In the genomic region with DNA sequence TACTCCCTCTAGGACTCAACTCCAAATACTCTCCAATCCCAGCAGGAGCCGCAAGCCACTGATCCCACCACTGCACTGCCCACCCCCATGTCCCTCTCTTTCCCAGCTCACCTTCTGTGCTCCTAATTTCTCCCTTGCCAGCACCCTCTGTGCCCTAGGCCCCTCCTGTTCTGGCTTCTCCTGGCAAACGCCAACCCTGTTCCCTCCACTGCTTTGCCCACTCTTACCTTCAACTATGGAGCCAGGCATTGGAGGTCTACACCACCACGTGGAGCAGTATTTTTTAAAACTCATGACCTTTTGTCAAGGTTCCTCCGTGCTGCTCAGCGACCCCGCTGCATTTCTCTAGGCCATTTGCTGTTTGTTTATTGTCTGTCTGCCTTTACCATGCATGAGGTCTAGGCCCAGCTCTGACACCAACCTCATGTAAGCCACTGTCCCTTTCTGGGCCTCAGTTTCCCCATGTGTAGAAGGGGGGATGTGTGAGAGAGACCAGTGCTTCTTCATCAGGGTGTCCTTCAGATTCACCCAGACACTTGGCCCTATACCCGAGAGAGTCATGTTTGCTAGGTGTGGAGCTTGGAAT, we compare ENCODE assay signal across 12 cellular contexts. TPM values are rescaled to one million over a fixed set of nuclear protein-coding genes. Genes with fewer than 3 reads are reported as not detected.
DNase-seq lines count a peak whose midpoint lies in the region; ATAC-seq and TF ChIP-seq lines count a peak whose summit lies in the region.
"Had no signal": no experiment of that assay in that cellular context is flagged by ENCODE, and none has a peak within 500 bp of the region (broad histone marks: within the 10 kb centered on the region; RNA-seq: fewer than 3 reads in every experiment).

No MANE protein-coding gene starts in this region.

- H3K27me3 ChIP-seq in CD4-positive, alpha-beta T cell (ENCODE audit: control insufficient read depth, insufficient read depth, low read length): no peaks in the 10 kb centered on the region

- 0 out of 2 replicates have a peak, but pooled peaks cover 3% of the 10 kb centered on the region for H3K36me3 ChIP-seq in KOPT-K1 (ENCODE audit: insufficient read depth, low read length)

- H3K27me3 Mint-ChIP-seq in CD4-positive, alpha-beta T cell: no peaks in the 10 kb centered on the region
- no peaks in the 10 kb centered on the region for H3K27me3 Mint-ChIP-seq in central memory CD8-positive, alpha-beta T cell
- peaks cover 32% of the 10 kb centered on the region for H3K27me3 Mint-ChIP-seq in nephron (ENCODE audit: low read depth)

- no peaks in the 10 kb centered on the region for H3K9me3 ChIP-seq in CD4-positive, alpha-beta T cell (ENCODE audit: control insufficient read depth, low read length)
- H3K9me3 ChIP-seq in KOPT-K1 (ENCODE audit: insufficient read depth, low read length, poor library complexity, severe bottlenecking): no peaks in the 10 kb centered on the region
- H3K9me3 ChIP-seq: heart left ventricle had no signal

- intact Hi-C loops in CD4-positive, alpha-beta T cell (cut with DNase I, micrococcal nuclease): no loop called here

- no peak for ATAC-seq in CD4-positive, alpha-beta T cell (ENCODE audit: poor library complexity)
- ATAC-seq in central memory CD8-positive, alpha-beta T cell (replicated peaks; ENCODE audit: extremely low read depth, poor library complexity, severe bottlenecking): no peak
- ATAC-seq in HG03095 (IDR thresholded peaks at IDR 0.05; ENCODE audit: unreplicated experiment): no peak
- ATAC-seq: heart left ventricle had no signal

- in situ Hi-C loops in GM13976 (cut with MboI; ENCODE audit: low sequenced_read_pairs, unreplicated experiment): no loop called here

- CTCF ChIA-PET in CD4-positive, alpha-beta T cell (lab: Charles Lee): interaction anchor here (5.2 kb wide), 1 partner anchor 12 kb away, joined by 20 read pairs; no protein-coding TSS in a partner anchor

- peaks cover 10% of the 10 kb centered on the region for H3K36me3 Mint-ChIP-seq in CD4-positive, alpha-beta T cell (ENCODE audit: low read depth)
- peaks cover 15% of the 10 kb centered on the region for H3K36me3 Mint-ChIP-seq in central memory CD8-positive, alpha-beta T cell (ENCODE audit: insufficient read depth)
- H3K36me3 Mint-ChIP-seq in nephron (ENCODE audit: low read depth): peaks cover 27% of the 10 kb centered on the region

- POLR2A ChIA-PET in CD4-positive, alpha-beta T cell (lab: Charles Lee): interaction anchor here (2.0 kb wide), 1 partner anchor 69 kb away, joined by 6 read pairs; a partner anchor contains a TSS

- no peak for TF ChIP-seq CTCF in CD4-positive, alpha-beta T cell (IDR thresholded peaks at IDR 0.05)
- TF ChIP-seq CTCF in nephron (IDR thresholded peaks at IDR 0.05; ENCODE audit: unreplicated experiment in 3 of 3): no peak
- TF ChIP-seq CTCF in GM13976 (IDR thresholded peaks at IDR 0.05; ENCODE audit: borderline replicate concordance, control extremely low read depth, extremely low read depth, insufficient read depth, missing control alignments): no peak

- H3K9me3 Mint-ChIP-seq in CD4-positive, alpha-beta T cell: no peaks in the 10 kb centered on the region
- H3K9me3 Mint-ChIP-seq in central memory CD8-positive, alpha-beta T cell: no peaks in the 10 kb centered on the region
- no peaks in the 10 kb centered on the region for H3K9me3 Mint-ChIP-seq in nephron

- peak in 1 of 10 experiments; percentile 19 for DNase-seq in CD4-positive, alpha-beta T cell
- DNase-seq in central memory CD8-positive, alpha-beta T cell (ENCODE audit: low spot score in 2 of 2): no peak
- DNase-seq in kidney glomerular epithelial cell (lab: John Stamatoyannopoulos, UW) (no peak), GM13976 (ENCODE audit: low spot score) (no peak), pons (ENCODE audit: low spot score) (no peak)
- DNase-seq: activated CD4-positive, alpha-beta T cell treated with anti-CD3 and anti-CD28 coated beads, Interleukin-2, amount 50 U/mL, for 1 hour; GM23248; NCI-H1436 treated with DMSO at 0.1 percent for 48 hours had no signal

- H3K4me3 Mint-ChIP-seq in CD4-positive, alpha-beta T cell: peak overlapping the region; percentile 47
- H3K4me3 Mint-ChIP-seq in central memory CD8-positive, alpha-beta T cell: peak overlapping the region; percentile 75
- peak overlapping the region in 2 of 3 experiments; percentile 7 to 19 for H3K4me3 Mint-ChIP-seq in nephron

- peaks cover 65% of the 10 kb centered on the region for H3K4me1 Mint-ChIP-seq in CD4-positive, alpha-beta T cell (ENCODE audit: low read depth)
- H3K4me1 Mint-ChIP-seq in central memory CD8-positive, alpha-beta T cell: peaks cover 63% of the 10 kb centered on the region
- peaks cover 52% of the 10 kb centered on the region for H3K4me1 Mint-ChIP-seq in nephron

- H3K27ac ChIP-seq in CD4-positive, alpha-beta T cell (ENCODE audit: low read depth, low read length): peak overlapping the region; percentile 75
- peak overlapping the region; percentile 74 for H3K27ac ChIP-seq in KOPT-K1 (ENCODE audit: low read depth, low read length, poor library complexity, severe bottlenecking)
- H3K27ac ChIP-seq: GM23248 had no signal

- peak overlapping the region; percentile 96 for H3K27ac Mint-ChIP-seq in CD4-positive, alpha-beta T cell
- H3K27ac Mint-ChIP-seq in central memory CD8-positive, alpha-beta T cell (ENCODE audit: low read depth): peak overlapping the region; percentile 94
- H3K27ac Mint-ChIP-seq in nephron: peak overlapping the region; percentile 34 to 83 (median 74)

RNA-seq across cellular contexts. Expression of a gene that starts 4.6 kb away (rescaled TPM):
- total RNA-seq in CD4-positive, alpha-beta T cell: 1 to 10 TPM; 2.0 TPM

RNA-seq across cellular contexts. Expression of a gene that starts 10.7 kb away (rescaled TPM):
- under 1 TPM; 0.41 to 0.61 TPM for total RNA-seq in CD4-positive, alpha-beta T cell
- total RNA-seq: GM23248 had no signal

RNA-seq across cellular contexts. Expression of a gene that starts 45.4 kb away (rescaled TPM):
- 1 to 10 TPM; 2.4 to 2.9 TPM for total RNA-seq in CD4-positive, alpha-beta T cell

Comparison
In these comparisons a context has a peak if more than half of its experiments do, and no peak if none do; other contexts are left out.
1. H3K4me3 Mint-ChIP-seq: peak in every context shown above with its lines; median percentile 75 in central memory CD8-positive, alpha-beta T cell; 47 in CD4-positive, alpha-beta T cell; 13 in nephron.